ENCODE assay signal across 8 cellular contexts in genomic region chr19:38655148-38655824, GRCh38. TPM values are rescaled to one million over a fixed set of nuclear protein-coding genes. Genes with fewer than 3 reads are reported as not detected.
DNase-seq lines count a peak whose midpoint lies in the region; ATAC-seq and TF ChIP-seq lines count a peak whose summit lies in the region.

No MANE protein-coding gene starts in this region.

- DNase-seq in T-cell (no peak), esophagus muscularis mucosa (ENCODE audit: extremely low spot score) (no peak), cerebellar nuclear complex (lab: John Stamatoyannopoulos, UW) (no peak)
- peak; percentile 57 for DNase-seq in stimulated activated CD4-positive, alpha-beta T cell treated with anti-CD3 and anti-CD28 coated beads, Interleukin-1b, Interleukin-23, amount 100 ng/mL, for 48 hours

- no peaks in the 10 kb centered on the region for H3K9me3 ChIP-seq in esophagus muscularis mucosa

- peaks cover 69 to 92% (median 72%) of the 10 kb centered on the region in 3 donors for H3K4me1 Mint-ChIP-seq in T-cell

- H3K27ac Mint-ChIP-seq in T-cell = peak overlapping the region; percentile 59 to 64

- CTCF ChIA-PET in T-cell (lab: Charles Lee) = interaction anchor here (0.6 to 1.9 kb wide), 2 partner anchors 8 to 82 kb away, joined by 3 to 8 read pairs; partner anchors contain the start of gene ACTN4 (in 1 of the 2)

- intact Hi-C loops in esophagus muscularis mucosa (cut with DNase I) = no loop called here

- H3K4me3 ChIP-seq in esophagus muscularis mucosa = peak overlapping the region in 1 of 4 donors; percentile 7

- TF ChIP-seq POLR2A in esophagus muscularis mucosa (IDR thresholded peaks at IDR 0.05; ENCODE audit: low read depth) = no peak

- no peaks in the 10 kb centered on the region for H3K27me3 ChIP-seq in esophagus muscularis mucosa

- H3K4me3 Mint-ChIP-seq in T-cell = peak overlapping the region in 2 of 3 donors; percentile 54 to 67

- peaks cover 11% of the 10 kb centered on the region for H3K36me3 Mint-ChIP-seq in T-cell

- ATAC-seq in GM21619 (IDR thresholded peaks at IDR 0.05; ENCODE audit: unreplicated experiment) (peak; percentile 52), T-cell (replicated peaks in 1 of 4) (peak in 3 of 4 experiments; percentile 10 to 34 (median 14)), HG03469 (IDR thresholded peaks at IDR 0.05; ENCODE audit: unreplicated experiment) (no peak), HG03108 (IDR thresholded peaks at IDR 0.05; ENCODE audit: unreplicated experiment) (no peak), GM21717 (IDR thresholded peaks at IDR 0.05; ENCODE audit: unreplicated experiment) (no peak)

- H3K36me3 ChIP-seq in esophagus muscularis mucosa = peaks cover 0 to 5% (median 0%) of the 10 kb centered on the region in 4 donors

- H3K4me1 ChIP-seq in esophagus muscularis mucosa = peaks cover 98 to 100% (median 99%) of the 10 kb centered on the region in 4 donors

- 31% methylated on average over 5 of the region's 5 CpGs for WGBS in esophagus muscularis mucosa

- H3K9me3 Mint-ChIP-seq in T-cell = no peaks in the 10 kb centered on the region

- peaks cover 6 to 17% of the 10 kb centered on the region in 2 donors for H3K27me3 Mint-ChIP-seq in T-cell

- POLR2A ChIA-PET in T-cell (lab: Charles Lee) = interaction anchor here in 1 of 2 donors (0.7 kb wide), 1 partner anchor 23 kb away, joined by 3 read pairs; no protein-coding TSS in a partner anchor

- no peak for TF ChIP-seq CTCF in esophagus muscularis mucosa (IDR thresholded peaks at IDR 0.05)

- H3K27ac ChIP-seq in esophagus muscularis mucosa (replicated peaks in 1 of 4) = peak overlapping the region; percentile 92 to 99 (median 98)

- no peak for TF ChIP-seq EP300 in esophagus muscularis mucosa (IDR thresholded peaks at IDR 0.05)

RNA-seq across cellular contexts. Expression of gene ACTN4, which starts 7.8 kb away (rescaled TPM):
- total RNA-seq in T-cell (100 to 1,000 TPM in 4 of 5 donors, 10 to 100 TPM in 1; 100.0 to 201 (median 175) TPM), esophagus muscularis mucosa (100 to 1,000 TPM; 416 to 816 (median 598) TPM)

RNA-seq across cellular contexts. Expression of gene EIF3K, which starts 36.3 kb away (rescaled TPM):
- total RNA-seq in T-cell (100 to 1,000 TPM; 317 to 352 (median 319) TPM), esophagus muscularis mucosa (100 to 1,000 TPM; 333 to 570 (median 446) TPM)

RNA-seq across cellular contexts. Expression of gene MAP4K1, which starts 37.5 kb away (rescaled TPM):
- 100 to 1,000 TPM; 243 to 417 (median 329) TPM for total RNA-seq in T-cell
- 1 to 10 TPM; 1.2 to 4.5 (median 3.1) TPM for total RNA-seq in esophagus muscularis mucosa

Comparison
In these comparisons a context has a peak if more than half of its experiments do, and no peak if none do; other contexts are left out.
1. ATAC-seq: peak in GM21619 (single experiment) and T-cell (3 of 4); none in HG03469 (single experiment), HG03108 (single experiment) and GM21717 (single experiment).
2. RNA of gene MAP4K1, which starts 37.5 kb away (total RNA-seq): 243 to 417 TPM in T-cell; 1.2 to 4.5 TPM in esophagus muscularis mucosa; every median in the first group is over 10 times any median in the second.